In the genomic region with DNA sequence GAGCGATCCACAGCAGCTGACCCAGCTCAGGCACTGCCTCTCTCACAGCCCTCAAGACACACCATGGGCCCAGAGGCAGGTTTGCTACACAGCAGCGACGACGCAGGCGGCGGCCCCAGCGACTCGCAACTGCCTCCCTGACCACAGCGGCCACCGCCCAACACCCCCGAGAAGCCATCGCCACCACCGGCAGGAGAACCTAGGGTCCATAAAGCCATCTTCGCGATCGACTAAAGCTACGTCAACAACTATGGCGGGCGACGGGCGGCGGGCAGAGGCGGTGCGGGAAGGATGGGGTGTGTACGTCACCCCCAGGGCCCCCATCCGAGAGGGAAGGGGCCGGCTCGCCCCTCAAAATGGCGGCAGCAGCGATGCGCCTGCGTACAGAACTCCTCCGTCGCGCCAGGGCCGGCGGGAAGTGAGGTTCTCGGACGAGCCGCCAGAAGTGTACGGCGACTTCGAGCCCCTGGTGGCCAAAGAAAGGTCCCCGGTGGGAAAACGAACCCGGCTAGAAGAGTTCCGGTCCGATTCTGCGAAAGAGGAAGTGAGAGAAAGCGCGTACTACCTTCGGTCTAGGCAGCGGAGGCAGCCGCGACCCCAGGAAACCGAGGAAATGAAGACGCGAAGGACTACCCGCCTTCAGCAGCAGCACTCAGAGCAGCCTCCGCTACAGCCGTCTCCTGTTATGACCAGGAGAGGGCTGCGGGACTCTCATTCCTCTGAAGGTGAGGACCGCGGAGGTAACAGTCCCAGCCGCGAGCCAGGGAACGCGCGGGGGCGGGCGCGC, we compare ENCODE assay signal across 1 cellular context.
A peak's percentile ranks its signal among the peaks of the same experiment; 100 is the strongest.
TF ChIP-seq lines count a peak whose summit lies in the region.

A gene with protein sequence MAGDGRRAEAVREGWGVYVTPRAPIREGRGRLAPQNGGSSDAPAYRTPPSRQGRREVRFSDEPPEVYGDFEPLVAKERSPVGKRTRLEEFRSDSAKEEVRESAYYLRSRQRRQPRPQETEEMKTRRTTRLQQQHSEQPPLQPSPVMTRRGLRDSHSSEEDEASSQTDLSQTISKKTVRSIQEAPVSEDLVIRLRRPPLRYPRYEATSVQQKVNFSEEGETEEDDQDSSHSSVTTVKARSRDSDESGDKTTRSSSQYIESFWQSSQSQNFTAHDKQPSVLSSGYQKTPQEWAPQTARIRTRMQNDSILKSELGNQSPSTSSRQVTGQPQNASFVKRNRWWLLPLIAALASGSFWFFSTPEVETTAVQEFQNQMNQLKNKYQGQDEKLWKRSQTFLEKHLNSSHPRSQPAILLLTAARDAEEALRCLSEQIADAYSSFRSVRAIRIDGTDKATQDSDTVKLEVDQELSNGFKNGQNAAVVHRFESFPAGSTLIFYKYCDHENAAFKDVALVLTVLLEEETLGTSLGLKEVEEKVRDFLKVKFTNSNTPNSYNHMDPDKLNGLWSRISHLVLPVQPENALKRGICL (plus strand): TSS at position 33 of the 787 bp plus-strand sequence. CDS start 218 bp downstream, at position 251.

TF ChIP-seq in HepG2, 621 proteins besides CTCF, POLR2A, EP300 and RAD21 (continued from another document and continues in another):
- TF ChIP-seq, protein P1, sequence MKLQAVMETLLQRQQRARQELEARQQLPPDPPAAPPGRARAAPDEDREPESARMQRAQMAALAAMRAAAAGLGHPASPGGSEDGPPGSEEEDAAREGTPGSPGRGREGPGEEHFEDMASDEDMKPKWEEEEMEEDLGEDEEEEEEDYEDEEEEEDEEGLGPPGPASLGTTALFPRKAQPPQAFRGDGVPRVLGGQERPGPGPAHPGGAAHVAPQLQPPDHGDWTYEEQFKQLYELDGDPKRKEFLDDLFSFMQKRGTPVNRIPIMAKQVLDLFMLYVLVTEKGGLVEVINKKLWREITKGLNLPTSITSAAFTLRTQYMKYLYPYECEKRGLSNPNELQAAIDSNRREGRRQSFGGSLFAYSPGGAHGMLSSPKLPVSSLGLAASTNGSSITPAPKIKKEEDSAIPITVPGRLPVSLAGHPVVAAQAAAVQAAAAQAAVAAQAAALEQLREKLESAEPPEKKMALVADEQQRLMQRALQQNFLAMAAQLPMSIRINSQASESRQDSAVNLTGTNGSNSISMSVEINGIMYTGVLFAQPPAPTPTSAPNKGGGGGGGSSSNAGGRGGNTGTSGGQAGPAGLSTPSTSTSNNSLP (IDR thresholded peaks at IDR 0.05; ENCODE audit: low read depth, low read length): no peak; the same call in 1 of the 2 replicates
- TF ChIP-seq ZNF652 (CRISPR knock-in tag; IDR thresholded peaks at IDR 0.05; ENCODE audit: borderline replicate concordance, low read depth) (peak; percentile 25; the same call in 1 of the 2 replicates), ZNF205 (CRISPR knock-in tag; IDR thresholded peaks at IDR 0.05) (peak; percentile 91), XRCC5 (optimal IDR thresholded peaks at IDR 0.05; ENCODE audit: low read length) (peak; percentile 99), TSC22D2 (CRISPR knock-in tag; IDR thresholded peaks at IDR 0.05; ENCODE audit: borderline replicate concordance) (no peak), ZMYM3 (CRISPR knock-in tag; IDR thresholded peaks at IDR 0.05) (no peak; the same call in 1 of the 2 replicates), ZNF207 (IDR thresholded peaks at IDR 0.05; ENCODE audit: borderline replicate concordance) (no peak), ISL2 (CRISPR knock-in tag; IDR thresholded peaks at IDR 0.05) (peak; percentile 84), FOXC1 (CRISPR knock-in tag; IDR thresholded peaks at IDR 0.05; ENCODE audit: borderline replicate concordance) (peak; percentile 12; the same call in 1 of the 2 replicates), GPN1 (CRISPR knock-in tag; IDR thresholded peaks at IDR 0.05; ENCODE audit: borderline replicate concordance) (no peak; the same call in 1 of the 2 replicates), MTA3 (CRISPR knock-in tag; IDR thresholded peaks at IDR 0.05) (no peak), FOSL2 (CRISPR knock-in tag; IDR thresholded peaks at IDR 0.05) (peak; percentile 69), ZNF879 (CRISPR knock-in tag; IDR thresholded peaks at IDR 0.05) (no peak), ZNF768 (CRISPR knock-in tag; IDR thresholded peaks at IDR 0.05) (peak; percentile 31; the same call in 1 of the 2 replicates), ZFP90 (CRISPR knock-in tag; IDR thresholded peaks at IDR 0.05; ENCODE audit: borderline replicate concordance) (peak; percentile 79; the same call in 1 of the 2 replicates), GATAD2A (CRISPR knock-in tag; IDR thresholded peaks at IDR 0.05) (peak; percentile 85), MBNL3 (CRISPR knock-in tag; conservative IDR thresholded peaks at IDR 0.05) (no peak), ZFAT (CRISPR knock-in tag; conservative IDR thresholded peaks at IDR 0.05) (no peak), ZNF660 (CRISPR knock-in tag; IDR thresholded peaks at IDR 0.05; ENCODE audit: borderline replicate concordance, low read depth) (no peak), RXRB (CRISPR knock-in tag; IDR thresholded peaks at IDR 0.05; ENCODE audit: borderline replicate concordance) (peak; percentile 64; the same call in 1 of the 2 replicates), SIN3B (IDR thresholded peaks at IDR 0.05; ENCODE audit: low read length) (peak; percentile 72; the same call in 1 of the 2 replicates), ZNF235 (CRISPR knock-in tag; IDR thresholded peaks at IDR 0.05; ENCODE audit: borderline replicate concordance) (peak; percentile 59; the same call in 1 of the 2 replicates), ZNF720 (CRISPR knock-in tag; IDR thresholded peaks at IDR 0.05) (no peak), ZNF251 (CRISPR knock-in tag; IDR thresholded peaks at IDR 0.05) (no peak), CHCHD3 (CRISPR knock-in tag; IDR thresholded peaks at IDR 0.05) (no peak), PLRG1 (conservative IDR thresholded peaks at IDR 0.05) (no peak), ZNF773 (CRISPR knock-in tag; IDR thresholded peaks at IDR 0.05; ENCODE audit: borderline replicate concordance) (peak; percentile 94), ZSCAN21 (CRISPR knock-in tag; IDR thresholded peaks at IDR 0.05; ENCODE audit: borderline replicate concordance) (peak; percentile 88)
- TF ChIP-seq, protein P2, sequence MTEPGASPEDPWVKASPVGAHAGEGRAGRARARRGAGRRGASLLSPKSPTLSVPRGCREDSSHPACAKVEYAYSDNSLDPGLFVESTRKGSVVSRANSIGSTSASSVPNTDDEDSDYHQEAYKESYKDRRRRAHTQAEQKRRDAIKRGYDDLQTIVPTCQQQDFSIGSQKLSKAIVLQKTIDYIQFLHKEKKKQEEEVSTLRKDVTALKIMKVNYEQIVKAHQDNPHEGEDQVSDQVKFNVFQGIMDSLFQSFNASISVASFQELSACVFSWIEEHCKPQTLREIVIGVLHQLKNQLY (CRISPR knock-in tag; IDR thresholded peaks at IDR 0.05): no peak
- TF ChIP-seq, protein P3, sequence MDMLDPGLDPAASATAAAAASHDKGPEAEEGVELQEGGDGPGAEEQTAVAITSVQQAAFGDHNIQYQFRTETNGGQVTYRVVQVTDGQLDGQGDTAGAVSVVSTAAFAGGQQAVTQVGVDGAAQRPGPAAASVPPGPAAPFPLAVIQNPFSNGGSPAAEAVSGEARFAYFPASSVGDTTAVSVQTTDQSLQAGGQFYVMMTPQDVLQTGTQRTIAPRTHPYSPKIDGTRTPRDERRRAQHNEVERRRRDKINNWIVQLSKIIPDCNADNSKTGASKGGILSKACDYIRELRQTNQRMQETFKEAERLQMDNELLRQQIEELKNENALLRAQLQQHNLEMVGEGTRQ (IDR thresholded peaks at IDR 0.05; ENCODE audit: low read depth, low read length): no peak
- TF ChIP-seq, protein P3 (CRISPR knock-in tag; IDR thresholded peaks at IDR 0.05; ENCODE audit: borderline replicate concordance): peak; percentile 37; the same call in 1 of the 2 replicates
- TF ChIP-seq, protein P4, sequence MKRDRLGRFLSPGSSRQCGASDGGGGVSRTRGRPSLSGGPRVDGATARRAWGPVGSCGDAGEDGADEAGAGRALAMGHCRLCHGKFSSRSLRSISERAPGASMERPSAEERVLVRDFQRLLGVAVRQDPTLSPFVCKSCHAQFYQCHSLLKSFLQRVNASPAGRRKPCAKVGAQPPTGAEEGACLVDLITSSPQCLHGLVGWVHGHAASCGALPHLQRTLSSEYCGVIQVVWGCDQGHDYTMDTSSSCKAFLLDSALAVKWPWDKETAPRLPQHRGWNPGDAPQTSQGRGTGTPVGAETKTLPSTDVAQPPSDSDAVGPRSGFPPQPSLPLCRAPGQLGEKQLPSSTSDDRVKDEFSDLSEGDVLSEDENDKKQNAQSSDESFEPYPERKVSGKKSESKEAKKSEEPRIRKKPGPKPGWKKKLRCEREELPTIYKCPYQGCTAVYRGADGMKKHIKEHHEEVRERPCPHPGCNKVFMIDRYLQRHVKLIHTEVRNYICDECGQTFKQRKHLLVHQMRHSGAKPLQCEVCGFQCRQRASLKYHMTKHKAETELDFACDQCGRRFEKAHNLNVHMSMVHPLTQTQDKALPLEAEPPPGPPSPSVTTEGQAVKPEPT (CRISPR knock-in tag; IDR thresholded peaks at IDR 0.05; ENCODE audit: low read depth): no peak
- TF ChIP-seq, protein P5, sequence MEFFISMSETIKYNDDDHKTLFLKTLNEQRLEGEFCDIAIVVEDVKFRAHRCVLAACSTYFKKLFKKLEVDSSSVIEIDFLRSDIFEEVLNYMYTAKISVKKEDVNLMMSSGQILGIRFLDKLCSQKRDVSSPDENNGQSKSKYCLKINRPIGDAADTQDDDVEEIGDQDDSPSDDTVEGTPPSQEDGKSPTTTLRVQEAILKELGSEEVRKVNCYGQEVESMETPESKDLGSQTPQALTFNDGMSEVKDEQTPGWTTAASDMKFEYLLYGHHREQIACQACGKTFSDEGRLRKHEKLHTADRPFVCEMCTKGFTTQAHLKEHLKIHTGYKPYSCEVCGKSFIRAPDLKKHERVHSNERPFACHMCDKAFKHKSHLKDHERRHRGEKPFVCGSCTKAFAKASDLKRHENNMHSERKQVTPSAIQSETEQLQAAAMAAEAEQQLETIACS (CRISPR knock-in tag; IDR thresholded peaks at IDR 0.05): peak; percentile 90
- TF ChIP-seq, protein P6, sequence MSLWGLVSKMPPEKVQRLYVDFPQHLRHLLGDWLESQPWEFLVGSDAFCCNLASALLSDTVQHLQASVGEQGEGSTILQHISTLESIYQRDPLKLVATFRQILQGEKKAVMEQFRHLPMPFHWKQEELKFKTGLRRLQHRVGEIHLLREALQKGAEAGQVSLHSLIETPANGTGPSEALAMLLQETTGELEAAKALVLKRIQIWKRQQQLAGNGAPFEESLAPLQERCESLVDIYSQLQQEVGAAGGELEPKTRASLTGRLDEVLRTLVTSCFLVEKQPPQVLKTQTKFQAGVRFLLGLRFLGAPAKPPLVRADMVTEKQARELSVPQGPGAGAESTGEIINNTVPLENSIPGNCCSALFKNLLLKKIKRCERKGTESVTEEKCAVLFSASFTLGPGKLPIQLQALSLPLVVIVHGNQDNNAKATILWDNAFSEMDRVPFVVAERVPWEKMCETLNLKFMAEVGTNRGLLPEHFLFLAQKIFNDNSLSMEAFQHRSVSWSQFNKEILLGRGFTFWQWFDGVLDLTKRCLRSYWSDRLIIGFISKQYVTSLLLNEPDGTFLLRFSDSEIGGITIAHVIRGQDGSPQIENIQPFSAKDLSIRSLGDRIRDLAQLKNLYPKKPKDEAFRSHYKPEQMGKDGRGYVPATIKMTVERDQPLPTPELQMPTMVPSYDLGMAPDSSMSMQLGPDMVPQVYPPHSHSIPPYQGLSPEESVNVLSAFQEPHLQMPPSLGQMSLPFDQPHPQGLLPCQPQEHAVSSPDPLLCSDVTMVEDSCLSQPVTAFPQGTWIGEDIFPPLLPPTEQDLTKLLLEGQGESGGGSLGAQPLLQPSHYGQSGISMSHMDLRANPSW (CRISPR knock-in tag; IDR thresholded peaks at IDR 0.05; ENCODE audit: borderline replicate concordance): peak; percentile 91; the same call in 1 of the 2 replicates
- TF ChIP-seq, protein P7, sequence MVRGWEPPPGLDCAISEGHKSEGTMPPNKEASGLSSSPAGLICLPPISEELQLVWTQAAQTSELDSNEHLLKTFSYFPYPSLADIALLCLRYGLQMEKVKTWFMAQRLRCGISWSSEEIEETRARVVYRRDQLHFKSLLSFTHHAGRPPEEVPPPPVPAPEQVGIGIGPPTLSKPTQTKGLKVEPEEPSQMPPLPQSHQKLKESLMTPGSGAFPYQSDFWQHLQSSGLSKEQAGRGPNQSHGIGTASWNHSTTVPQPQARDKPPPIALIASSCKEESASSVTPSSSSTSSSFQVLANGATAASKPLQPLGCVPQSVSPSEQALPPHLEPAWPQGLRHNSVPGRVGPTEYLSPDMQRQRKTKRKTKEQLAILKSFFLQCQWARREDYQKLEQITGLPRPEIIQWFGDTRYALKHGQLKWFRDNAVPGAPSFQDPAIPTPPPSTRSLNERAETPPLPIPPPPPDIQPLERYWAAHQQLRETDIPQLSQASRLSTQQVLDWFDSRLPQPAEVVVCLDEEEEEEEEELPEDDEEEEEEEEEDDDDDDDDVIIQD (CRISPR knock-in tag; IDR thresholded peaks at IDR 0.05; ENCODE audit: low read depth): peak; percentile 73; the same call in 1 of the 2 replicates
- TF ChIP-seq, protein P8, sequence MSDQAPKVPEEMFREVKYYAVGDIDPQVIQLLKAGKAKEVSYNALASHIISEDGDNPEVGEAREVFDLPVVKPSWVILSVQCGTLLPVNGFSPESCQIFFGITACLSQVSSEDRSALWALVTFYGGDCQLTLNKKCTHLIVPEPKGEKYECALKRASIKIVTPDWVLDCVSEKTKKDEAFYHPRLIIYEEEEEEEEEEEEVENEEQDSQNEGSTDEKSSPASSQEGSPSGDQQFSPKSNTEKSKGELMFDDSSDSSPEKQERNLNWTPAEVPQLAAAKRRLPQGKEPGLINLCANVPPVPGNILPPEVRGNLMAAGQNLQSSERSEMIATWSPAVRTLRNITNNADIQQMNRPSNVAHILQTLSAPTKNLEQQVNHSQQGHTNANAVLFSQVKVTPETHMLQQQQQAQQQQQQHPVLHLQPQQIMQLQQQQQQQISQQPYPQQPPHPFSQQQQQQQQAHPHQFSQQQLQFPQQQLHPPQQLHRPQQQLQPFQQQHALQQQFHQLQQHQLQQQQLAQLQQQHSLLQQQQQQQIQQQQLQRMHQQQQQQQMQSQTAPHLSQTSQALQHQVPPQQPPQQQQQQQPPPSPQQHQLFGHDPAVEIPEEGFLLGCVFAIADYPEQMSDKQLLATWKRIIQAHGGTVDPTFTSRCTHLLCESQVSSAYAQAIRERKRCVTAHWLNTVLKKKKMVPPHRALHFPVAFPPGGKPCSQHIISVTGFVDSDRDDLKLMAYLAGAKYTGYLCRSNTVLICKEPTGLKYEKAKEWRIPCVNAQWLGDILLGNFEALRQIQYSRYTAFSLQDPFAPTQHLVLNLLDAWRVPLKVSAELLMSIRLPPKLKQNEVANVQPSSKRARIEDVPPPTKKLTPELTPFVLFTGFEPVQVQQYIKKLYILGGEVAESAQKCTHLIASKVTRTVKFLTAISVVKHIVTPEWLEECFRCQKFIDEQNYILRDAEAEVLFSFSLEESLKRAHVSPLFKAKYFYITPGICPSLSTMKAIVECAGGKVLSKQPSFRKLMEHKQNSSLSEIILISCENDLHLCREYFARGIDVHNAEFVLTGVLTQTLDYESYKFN (CRISPR knock-in tag; conservative IDR thresholded peaks at IDR 0.05): peak; percentile 55; the same call in 1 of the 2 replicates
